In the genomic region with DNA sequence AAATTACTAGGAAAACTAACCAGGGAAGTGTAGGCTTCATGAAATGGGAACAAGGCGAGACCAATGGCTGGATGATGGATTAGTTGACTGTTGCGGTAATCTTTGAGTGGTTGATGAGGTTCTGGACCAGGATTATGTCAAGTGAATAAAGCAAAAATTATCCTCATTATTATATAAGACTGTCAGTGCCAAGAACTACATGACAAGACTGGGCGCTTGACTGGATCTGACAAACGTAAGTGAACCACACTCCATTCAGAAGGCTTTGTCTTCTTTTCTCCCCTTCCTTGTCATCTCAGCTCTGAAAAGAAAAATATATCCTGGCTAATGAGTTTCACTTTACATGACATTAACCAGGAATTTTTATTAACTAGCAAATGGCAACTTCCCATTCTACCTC, we compare ENCODE assay signal across 25 cellular contexts.
"Had no signal": no experiment of that assay in that cellular context is flagged by ENCODE, and none has a peak within 500 bp of the region (broad histone marks: within the 10 kb centered on the region; RNA-seq: fewer than 3 reads in every experiment).

No MANE protein-coding gene starts in this region.

- H3K36me3 Mint-ChIP-seq: memory B cell; mesothelial cell of epicardium; stimulated activated memory B cell treated with anti-CD40 and anti-IgM and Interleukin-4, amounts not matched to agents 10 μg/mL and 1 μg/mL and 100 μg/mL, for 72 hours had no signal

- H3K4me3 ChIP-seq: hepatocyte, left ventricle myocardium inferior, lower lobe of right lung, psoas muscle, spleen, tibial nerve, upper lobe of right lung, vagina had no signal

- H3K4me1 ChIP-seq: left ventricle myocardium inferior, lower lobe of right lung, psoas muscle, spleen, tibial nerve, upper lobe of right lung, vagina had no signal

- H3K9me3 ChIP-seq: left ventricle myocardium inferior, lower lobe of right lung, neutrophil, psoas muscle, spleen, tibial nerve, upper lobe of right lung, vagina had no signal

- ATAC-seq: left cardiac atrium; lower lobe of right lung; psoas muscle; sciatic nerve; stimulated activated memory B cell treated with anti-CD40 and anti-IgM and Interleukin-4, amounts not matched to agents 10 μg/mL and 1 μg/mL and 100 μg/mL, for 72 hours; upper lobe of right lung had no signal

- H3K4me1 Mint-ChIP-seq: memory B cell; stimulated activated memory B cell treated with anti-CD40 and anti-IgM and Interleukin-4, amounts not matched to agents 10 μg/mL and 1 μg/mL and 100 μg/mL, for 72 hours had no signal

- H3K27ac Mint-ChIP-seq: endodermal cell; memory B cell; mesothelial cell of epicardium; nephron progenitor cell; stimulated activated memory B cell treated with anti-CD40 and anti-IgM and Interleukin-4, amounts not matched to agents 10 μg/mL and 1 μg/mL and 100 μg/mL, for 72 hours; stimulated activated naive CD8-positive, alpha-beta T cell treated with anti-CD3 and anti-CD28 coated beads, Interleukin-15, Interleukin-2, amounts not matched to agents 100 ng/mL and 50 ng/mL, for 24 hours had no signal

- H3K27me3 ChIP-seq: hepatocyte, neutrophil, spleen, tibial nerve, upper lobe of right lung, vagina had no signal

- H3K36me3 ChIP-seq: left ventricle myocardium inferior, lower lobe of right lung, neutrophil, spleen, tibial nerve, upper lobe of right lung, vagina had no signal

- H3K9me3 Mint-ChIP-seq: endodermal cell; memory B cell; mesothelial cell of epicardium; nephron progenitor cell; stimulated activated memory B cell treated with anti-CD40 and anti-IgM and Interleukin-4, amounts not matched to agents 10 μg/mL and 1 μg/mL and 100 μg/mL, for 72 hours; stimulated activated naive CD8-positive, alpha-beta T cell treated with anti-CD3 and anti-CD28 coated beads, Interleukin-15, Interleukin-2, amounts not matched to agents 100 ng/mL and 50 ng/mL, for 24 hours had no signal

- H3K4me3 Mint-ChIP-seq: endodermal cell; memory B cell; mesothelial cell of epicardium; nephron progenitor cell; stimulated activated memory B cell treated with anti-CD40 and anti-IgM and Interleukin-4, amounts not matched to agents 10 μg/mL and 1 μg/mL and 100 μg/mL, for 72 hours; stimulated activated naive CD8-positive, alpha-beta T cell treated with anti-CD3 and anti-CD28 coated beads, Interleukin-15, Interleukin-2, amounts not matched to agents 100 ng/mL and 50 ng/mL, for 24 hours had no signal

- DNase-seq: dermis blood vessel endothelial cell; endodermal cell; foreskin melanocyte; head of caudate nucleus; kidney; left cardiac atrium; left ventricle myocardium inferior; lower lobe of right lung; nephron progenitor cell; psoas muscle; retina; spleen; stimulated activated CD4-positive, alpha-beta T cell treated with anti-CD3 and anti-CD28 coated beads, Interleukin-15, amount 100 ng/mL, for 24 hours; stimulated activated CD4-positive, alpha-beta T cell treated with anti-CD3 and anti-CD28 coated beads, Interleukin-1b, Interleukin-23, amount 100 ng/mL, for 48 hours; stimulated activated CD4-positive, alpha-beta T cell treated with anti-CD3 and anti-CD28 coated beads, Interleukin-4, amount 100 ng/mL, for 24 hours; upper lobe of right lung had no signal
